In the genomic region with DNA sequence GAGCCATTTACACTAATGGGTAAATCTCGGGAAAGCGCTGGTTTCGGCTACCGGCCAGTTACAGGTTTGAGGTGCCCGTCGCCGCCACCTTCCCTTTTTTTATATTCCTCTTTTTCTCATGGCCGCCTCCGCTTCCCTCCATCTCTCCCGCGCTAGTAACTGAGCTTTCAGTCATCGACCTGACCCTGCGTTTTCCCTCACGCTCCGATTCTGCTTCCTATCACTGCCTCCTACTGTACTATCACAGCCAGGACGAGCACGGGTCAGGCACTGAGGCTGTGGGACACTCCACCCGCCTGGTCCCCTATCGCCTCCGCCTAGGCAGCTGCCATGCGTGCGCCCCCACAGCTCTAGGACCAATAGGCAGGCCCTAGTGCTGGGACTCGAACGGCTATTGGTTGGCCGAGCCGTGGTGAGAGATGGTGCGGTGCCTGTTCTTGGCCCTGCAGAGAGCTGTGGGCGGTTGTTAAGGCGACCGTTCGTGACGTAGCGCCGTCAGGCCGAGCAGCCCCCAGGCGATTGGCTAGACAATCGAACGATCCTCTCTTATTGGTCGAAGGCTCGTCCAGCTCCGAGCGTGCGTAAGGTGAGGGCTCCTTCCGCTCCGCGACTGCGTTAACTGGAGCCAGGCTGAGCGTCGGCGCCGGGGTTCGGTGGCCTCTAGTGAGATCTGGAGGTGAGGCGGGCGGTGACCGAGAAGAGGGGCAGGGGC, we compare ENCODE assay signal across 8 cellular contexts. TPM values are rescaled to one million over a fixed set of nuclear protein-coding genes. Genes with fewer than 3 reads are reported as not detected.
DNase-seq lines count a peak whose midpoint lies in the region; ATAC-seq and TF ChIP-seq lines count a peak whose summit lies in the region.

TSS of gene HMGCR (plus strand) at position 596 of the 712 bp plus-strand sequence. CDS start 5,386 bp downstream, outside the sequence.

- peak within 1 kb of the TSS; percentile 92 for H3K4me3 ChIP-seq in left lung

- H3K27ac Mint-ChIP-seq in CD14-positive monocyte = no peak within 1 kb of the TSS

- peak within 1 kb of the TSS; percentile 96 to 98 for H3K27ac ChIP-seq in left lung

- no peaks in the 10 kb centered on the region for H3K27me3 Mint-ChIP-seq in CD14-positive monocyte (ENCODE audit: low read depth in 3 of 3)

- peaks cover 35% of the 10 kb centered on the region for H3K4me1 Mint-ChIP-seq in CD14-positive monocyte

- intact Hi-C loops in CD14-positive monocyte (cut with micrococcal nuclease) = loop anchor here (2.0 to 5.0 kb wide), 3 partner anchors 16 to 100 kb away; partner anchors contain the start of gene ANKRD31 (in 2 of the 2)
- intact Hi-C loops in left lung (cut with DNase I) = no loop called here

- H3K4me3 Mint-ChIP-seq in CD14-positive monocyte = no peak within 1 kb of the TSS

- H3K36me3 ChIP-seq in left lung = no peaks in the 10 kb centered on the region

- no peaks in the 10 kb centered on the region for H3K27me3 ChIP-seq in left lung

- peaks cover 0 to 41% of the 10 kb centered on the region in 2 donors for H3K4me1 ChIP-seq in left lung

- peak; percentile 98 for DNase-seq in CD14-positive monocyte (ENCODE audit: low spot score)
- DNase-seq in NCI-H748 (lab: John Stamatoyannopoulos, UW; ENCODE audit: unreplicated experiment) = peak; percentile 100
- peak; percentile 88 to 97 for DNase-seq in activated CD4-positive, alpha-beta T cell treated with anti-CD3 and anti-CD28 coated beads, Interleukin-2, amount 50 U/mL, for 24 hours (ENCODE audit: low read depth in 1 of 2, low spot score in 1 of 2)
- DNase-seq in dermis blood vessel endothelial cell = peak; percentile 100
- peak; percentile 98 to 99 for DNase-seq in left lung
- peak; percentile 95 for DNase-seq in stimulated activated CD4-positive, alpha-beta T cell treated with anti-CD3 and anti-CD28 coated beads, Interleukin-4, amount 100 ng/mL, for 1 hour

- H3K9me3 ChIP-seq in left lung = no peaks in the 10 kb centered on the region

- peaks cover 6 to 8% of the 10 kb centered on the region in 2 donors for H3K36me3 Mint-ChIP-seq in CD14-positive monocyte

- ATAC-seq in GM19351 (IDR thresholded peaks at IDR 0.05; ENCODE audit: unreplicated experiment) (peak; percentile 96), HG03521 (IDR thresholded peaks at IDR 0.05; ENCODE audit: unreplicated experiment) (peak; percentile 99), left lung (peak; percentile 98)

- H3K9me3 Mint-ChIP-seq in CD14-positive monocyte = peaks cover 0 to 4% (median 0%) of the 10 kb centered on the region in 7 donors

- TF ChIP-seq CTCF in CD14-positive monocyte (IDR thresholded peaks at IDR 0.05) (peak; percentile 23), left lung (IDR thresholded peaks at IDR 0.05) (no peak)

RNA-seq across cellular contexts. Expression of gene HMGCR, which starts in this region (rescaled TPM):
- polyA plus RNA-seq in CD14-positive monocyte = 10 to 100 TPM; 31.9 to 33.3 TPM
- total RNA-seq in dermis blood vessel endothelial cell (80.8 and 126 TPM in 2 replicates), left lung (100 to 1,000 TPM in 1 of 2 donors, 10 to 100 TPM in 1; 77.2 to 166 TPM)

Comparison
In these comparisons a context has a peak if more than half of its experiments do, and no peak if none do; other contexts are left out.
1. Peak in every context shown above with its lines: DNase-seq, ATAC-seq, H3K4me3 ChIP-seq and H3K27ac ChIP-seq.
2. intact Hi-C loops: an anchor here in CD14-positive monocyte (2.0 to 5.0 kb wide); none called in left lung.